1 cellular context compared by ENCODE assay signal in genomic region chr19:1284979-1285736, GRCh38.
TF ChIP-seq lines count a peak whose summit lies in the region.

No MANE protein-coding gene starts in this region.

TF ChIP-seq in endothelial cell of umbilical vein, 7 proteins besides CTCF, POLR2A, EP300 and RAD21:
- TF ChIP-seq MYC (IDR thresholded peaks at IDR 0.05; ENCODE audit: low read depth, low read length) (no peak), POLR2AphosphoS5 (IDR thresholded peaks at IDR 0.05; ENCODE audit: insufficient read depth, low read depth, low read length) (no peak), EZH2 (IDR thresholded peaks at IDR 0.05; ENCODE audit: borderline replicate concordance, low read depth, low read length, severe bottlenecking) (peak; percentile 61)
TF ChIP-seq in endothelial cell of umbilical vein: peak in this region for 1.
